Comparison of ENCODE assay signal across 23 cellular contexts in the genomic region with DNA sequence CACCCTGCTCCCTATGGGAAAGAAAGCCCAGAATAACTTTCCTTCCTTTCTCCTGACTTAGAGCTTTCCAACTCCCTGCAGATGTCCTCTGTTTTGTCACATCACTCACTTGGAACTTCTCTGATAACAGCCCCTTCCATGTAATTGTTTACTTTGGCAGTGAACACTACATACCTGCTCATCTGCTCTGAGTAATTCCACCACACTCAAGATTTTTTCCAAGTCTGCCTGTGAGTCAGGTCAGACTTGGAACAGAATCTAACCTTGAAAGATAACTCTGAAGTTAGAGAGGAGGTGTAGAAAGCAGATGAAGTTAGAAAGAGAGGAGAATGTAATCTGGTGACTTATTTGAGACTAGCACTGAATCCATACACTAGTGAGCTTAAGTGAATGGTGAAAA. TPM values are rescaled to one million over a fixed set of nuclear protein-coding genes. Genes with fewer than 3 reads are reported as not detected.
DNase-seq lines count a peak whose midpoint lies in the region; ATAC-seq, FAIRE-seq and TF ChIP-seq lines count a peak whose summit lies in the region.
"Had no signal": no experiment of that assay in that cellular context is flagged by ENCODE, and none has a peak within 500 bp of the region (broad histone marks: within the 10 kb centered on the region; RNA-seq: fewer than 3 reads in every experiment).

No MANE protein-coding gene starts in this region.

- H3K9me3 ChIP-seq in T-helper 17 cell (ENCODE audit: control insufficient read depth, low read length, poor library complexity, severe bottlenecking) = peaks cover 2% of the 10 kb centered on the region
- H3K9me3 ChIP-seq: gastroesophageal sphincter, SJSA1, thoracic aorta had no signal

- H3K4me3 ChIP-seq in epithelial cell of esophagus (ENCODE audit: low read length) = no peak overlapping the region
- H3K4me3 ChIP-seq: cardiac muscle cell, gastroesophageal sphincter, SJSA1, thoracic aorta had no signal

- H3K9me3 Mint-ChIP-seq in endothelial cell (ENCODE audit: unreplicated experiment) = no peaks in the 10 kb centered on the region
- H3K9me3 Mint-ChIP-seq in activated naive CD4-positive, alpha-beta T cell treated with anti-CD3 and anti-CD28 coated beads, Interleukin-2, amount 50 U/mL, for 72 hours = peaks cover 0 to 7% of the 10 kb centered on the region in 2 donors
- H3K9me3 Mint-ChIP-seq: activated CD4-positive, alpha-beta T cell treated with anti-CD3 and anti-CD28 coated beads, Interleukin-2, amount 10 ng/mL, durations not matched to agents 7 days and 5 days; activated naive CD8-positive, alpha-beta T cell treated with anti-CD3 and anti-CD28 coated beads, Interleukin-2, amount 10 ng/mL, durations not matched to agents 7 days and 5 days; T-helper 1 cell treated with Interleukin-12 subunit alpha and Interleukin-12 subunit beta and Interleukin-4 antibody, amounts not matched to agents 30 μg/mL and 1 μg/mL, for 36 hours had no signal

- H3K27ac Mint-ChIP-seq in endothelial cell (ENCODE audit: unreplicated experiment) (no peak overlapping the region), T-helper 17 cell (no peak overlapping the region)
- no peak overlapping the region for H3K27ac Mint-ChIP-seq in activated naive CD4-positive, alpha-beta T cell treated with anti-CD3 and anti-CD28 coated beads, Interleukin-2, amount 50 U/mL, for 72 hours
- H3K27ac Mint-ChIP-seq: activated CD4-positive, alpha-beta T cell treated with anti-CD3 and anti-CD28 coated beads, Interleukin-2, amount 10 ng/mL, durations not matched to agents 7 days and 5 days; activated naive CD8-positive, alpha-beta T cell treated with anti-CD3 and anti-CD28 coated beads, Interleukin-2, amount 10 ng/mL, durations not matched to agents 7 days and 5 days; T-helper 1 cell treated with Interleukin-12 subunit alpha and Interleukin-12 subunit beta and Interleukin-4 antibody, amounts not matched to agents 30 μg/mL and 1 μg/mL, for 36 hours had no signal

- H3K36me3 Mint-ChIP-seq in endothelial cell (ENCODE audit: low read depth, unreplicated experiment) (no peaks in the 10 kb centered on the region), T-helper 17 cell (ENCODE audit: low read depth) (no peaks in the 10 kb centered on the region)
- no peaks in the 10 kb centered on the region for H3K36me3 Mint-ChIP-seq in activated naive CD4-positive, alpha-beta T cell treated with anti-CD3 and anti-CD28 coated beads, Interleukin-2, amount 50 U/mL, for 72 hours
- H3K36me3 Mint-ChIP-seq: activated naive CD8-positive, alpha-beta T cell treated with anti-CD3 and anti-CD28 coated beads, Interleukin-2, amount 10 ng/mL, durations not matched to agents 7 days and 5 days had no signal

- peak; percentile 48 for ATAC-seq in SK-N-SH treated with all-trans-retinoic acid at 6 μM for 48 hours
- ATAC-seq in activated naive CD4-positive, alpha-beta T cell treated with anti-CD3 and anti-CD28 coated beads, Interleukin-2, amount 50 U/mL, for 72 hours = no peak
- no peak for ATAC-seq in T-helper 17 cell
- ATAC-seq: gastroesophageal sphincter, left colon had no signal

- H3K4me3 Mint-ChIP-seq in endothelial cell (ENCODE audit: unreplicated experiment) = no peak overlapping the region
- H3K4me3 Mint-ChIP-seq in T-helper 17 cell = no peak overlapping the region
- H3K4me3 Mint-ChIP-seq: activated CD4-positive, alpha-beta T cell treated with anti-CD3 and anti-CD28 coated beads, Interleukin-2, amount 10 ng/mL, durations not matched to agents 7 days and 5 days; activated naive CD8-positive, alpha-beta T cell treated with anti-CD3 and anti-CD28 coated beads, Interleukin-2, amount 10 ng/mL, durations not matched to agents 7 days and 5 days; T-helper 1 cell treated with Interleukin-12 subunit alpha and Interleukin-12 subunit beta and Interleukin-4 antibody, amounts not matched to agents 30 μg/mL and 1 μg/mL, for 36 hours had no signal

- FAIRE-seq in HTR-8/SVneo (lab: Jason Lieb, UNC) = peak; percentile 80

- H3K4me1 Mint-ChIP-seq in endothelial cell (ENCODE audit: unreplicated experiment) = no peaks in the 10 kb centered on the region
- H3K4me1 Mint-ChIP-seq in T-helper 17 cell = no peaks in the 10 kb centered on the region
- H3K4me1 Mint-ChIP-seq: activated CD4-positive, alpha-beta T cell treated with anti-CD3 and anti-CD28 coated beads, Interleukin-2, amount 10 ng/mL, durations not matched to agents 7 days and 5 days; activated naive CD8-positive, alpha-beta T cell treated with anti-CD3 and anti-CD28 coated beads, Interleukin-2, amount 10 ng/mL, durations not matched to agents 7 days and 5 days had no signal

- H3K27me3 Mint-ChIP-seq in endothelial cell (ENCODE audit: unreplicated experiment) (no peaks in the 10 kb centered on the region), T-helper 17 cell (no peaks in the 10 kb centered on the region)
- H3K27me3 Mint-ChIP-seq: activated CD4-positive, alpha-beta T cell treated with anti-CD3 and anti-CD28 coated beads, Interleukin-2, amount 10 ng/mL, durations not matched to agents 7 days and 5 days; activated naive CD8-positive, alpha-beta T cell treated with anti-CD3 and anti-CD28 coated beads, Interleukin-2, amount 10 ng/mL, durations not matched to agents 7 days and 5 days had no signal

- no peak for DNase-seq in HTR-8/SVneo (ENCODE audit: insufficient read length, low spot score)
- peak; percentile 60 for DNase-seq in epithelial cell of esophagus (ENCODE audit: low read depth)
- peak; percentile 3 for DNase-seq in renal cortical epithelial cell (ENCODE audit: low read depth)
- DNase-seq in endothelial cell (ENCODE audit: low spot score) = no peak
- no peak for DNase-seq in activated naive CD4-positive, alpha-beta T cell treated with anti-CD3 and anti-CD28 coated beads, Interleukin-2, amount 50 U/mL, for 72 hours (ENCODE audit: low spot score in 2 of 2)
- no peak for DNase-seq in CD1c-positive myeloid dendritic cell (ENCODE audit: extremely low spot score)
- no peak for DNase-seq in T-helper 17 cell
- DNase-seq: activated CD4-positive, alpha-beta T cell treated with anti-CD3 and anti-CD28 coated beads, Interleukin-2, amount 10 ng/mL, durations not matched to agents 7 days and 5 days; activated naive CD8-positive, alpha-beta T cell treated with anti-CD3 and anti-CD28 coated beads, Interleukin-2, amount 10 ng/mL, durations not matched to agents 7 days and 5 days; erythroblast; left colon; mesendoderm; NCI-H1436; NCI-H510A treated with DMSO at 0.1 percent for 48 hours; occipital lobe; stimulated activated CD4-positive, alpha-beta T cell treated with anti-CD3 and anti-CD28 coated beads, Interleukin-4, amount 100 ng/mL, for 1 hour; stimulated activated naive CD4-positive, alpha-beta T cell treated with Interleukin-2 at 50 U/mL for 16 hours had no signal

- TF ChIP-seq CTCF in epithelial cell of esophagus (IDR thresholded peaks at IDR 0.05; ENCODE audit: insufficient read depth, low read depth, low read length, missing control alignments) (no peak), endothelial cell (IDR thresholded peaks at IDR 0.05; ENCODE audit: unreplicated experiment) (no peak)

TF ChIP-seq in SK-N-SH treated with all-trans-retinoic acid at 6 μM for 48 hours, 23 proteins besides CTCF, POLR2A, EP300 and RAD21 (continues in another document):
- TF ChIP-seq ZNF70 (CRISPR knock-in tag; IDR thresholded peaks at IDR 0.05) (no peak), PATZ1 (CRISPR knock-in tag; IDR thresholded peaks at IDR 0.05; ENCODE audit: borderline replicate concordance) (no peak), ZFP30 (CRISPR knock-in tag; IDR thresholded peaks at IDR 0.05) (no peak), ZC3H10 (CRISPR knock-in tag; IDR thresholded peaks at IDR 0.05) (no peak), CSDC2 (CRISPR knock-in tag; IDR thresholded peaks at IDR 0.05) (no peak), ZNF8 (CRISPR knock-in tag; IDR thresholded peaks at IDR 0.05) (no peak), SNAI2 (CRISPR knock-in tag; IDR thresholded peaks at IDR 0.05) (no peak), ZFP3 (CRISPR knock-in tag; IDR thresholded peaks at IDR 0.05) (no peak)
- TF ChIP-seq, protein P1, sequence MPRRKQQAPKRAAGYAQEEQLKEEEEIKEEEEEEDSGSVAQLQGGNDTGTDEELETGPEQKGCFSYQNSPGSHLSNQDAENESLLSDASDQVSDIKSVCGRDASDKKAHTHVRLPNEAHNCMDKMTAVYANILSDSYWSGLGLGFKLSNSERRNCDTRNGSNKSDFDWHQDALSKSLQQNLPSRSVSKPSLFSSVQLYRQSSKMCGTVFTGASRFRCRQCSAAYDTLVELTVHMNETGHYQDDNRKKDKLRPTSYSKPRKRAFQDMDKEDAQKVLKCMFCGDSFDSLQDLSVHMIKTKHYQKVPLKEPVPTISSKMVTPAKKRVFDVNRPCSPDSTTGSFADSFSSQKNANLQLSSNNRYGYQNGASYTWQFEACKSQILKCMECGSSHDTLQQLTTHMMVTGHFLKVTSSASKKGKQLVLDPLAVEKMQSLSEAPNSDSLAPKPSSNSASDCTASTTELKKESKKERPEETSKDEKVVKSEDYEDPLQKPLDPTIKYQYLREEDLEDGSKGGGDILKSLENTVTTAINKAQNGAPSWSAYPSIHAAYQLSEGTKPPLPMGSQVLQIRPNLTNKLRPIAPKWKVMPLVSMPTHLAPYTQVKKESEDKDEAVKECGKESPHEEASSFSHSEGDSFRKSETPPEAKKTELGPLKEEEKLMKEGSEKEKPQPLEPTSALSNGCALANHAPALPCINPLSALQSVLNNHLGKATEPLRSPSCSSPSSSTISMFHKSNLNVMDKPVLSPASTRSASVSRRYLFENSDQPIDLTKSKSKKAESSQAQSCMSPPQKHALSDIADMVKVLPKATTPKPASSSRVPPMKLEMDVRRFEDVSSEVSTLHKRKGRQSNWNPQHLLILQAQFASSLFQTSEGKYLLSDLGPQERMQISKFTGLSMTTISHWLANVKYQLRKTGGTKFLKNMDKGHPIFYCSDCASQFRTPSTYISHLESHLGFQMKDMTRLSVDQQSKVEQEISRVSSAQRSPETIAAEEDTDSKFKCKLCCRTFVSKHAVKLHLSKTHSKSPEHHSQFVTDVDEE (CRISPR knock-in tag; IDR thresholded peaks at IDR 0.05) = no peak

RNA-seq across cellular contexts. Expression of gene MAGEB10, which starts 7.4 kb away (rescaled TPM):
- total RNA-seq in renal cortical epithelial cell = not detected in 2 replicates
- total RNA-seq in endothelial cell (ENCODE audit: unreplicated experiment) = not detected
- not detected for total RNA-seq in activated naive CD4-positive, alpha-beta T cell treated with anti-CD3 and anti-CD28 coated beads, Interleukin-2, amount 50 U/mL, for 72 hours
- not detected for total RNA-seq in T-helper 17 cell
- total RNA-seq: activated CD4-positive, alpha-beta T cell treated with anti-CD3 and anti-CD28 coated beads, Interleukin-2, amount 10 ng/mL, durations not matched to agents 7 days and 5 days; activated naive CD8-positive, alpha-beta T cell treated with anti-CD3 and anti-CD28 coated beads, Interleukin-2, amount 10 ng/mL, durations not matched to agents 7 days and 5 days; cardiac muscle cell; gastroesophageal sphincter; left colon; occipital lobe; SJSA1; thoracic aorta had no signal

Comparison
In these comparisons a context has a peak if more than half of its experiments do, and no peak if none do; other contexts are left out.
1. DNase-seq: peak in epithelial cell of esophagus (single experiment) and renal cortical epithelial cell (single experiment); none in HTR-8/SVneo (single experiment), endothelial cell (single experiment), activated naive CD4-positive, alpha-beta T cell treated with anti-CD3 and anti-CD28 coated beads, Interleukin-2, amount 50 U/mL, for 72 hours (0 of 2), CD1c-positive myeloid dendritic cell (single experiment) and T-helper 17 cell (0 of 3).